Comparison of ENCODE assay signal across 31 cellular contexts in the genomic region with DNA sequence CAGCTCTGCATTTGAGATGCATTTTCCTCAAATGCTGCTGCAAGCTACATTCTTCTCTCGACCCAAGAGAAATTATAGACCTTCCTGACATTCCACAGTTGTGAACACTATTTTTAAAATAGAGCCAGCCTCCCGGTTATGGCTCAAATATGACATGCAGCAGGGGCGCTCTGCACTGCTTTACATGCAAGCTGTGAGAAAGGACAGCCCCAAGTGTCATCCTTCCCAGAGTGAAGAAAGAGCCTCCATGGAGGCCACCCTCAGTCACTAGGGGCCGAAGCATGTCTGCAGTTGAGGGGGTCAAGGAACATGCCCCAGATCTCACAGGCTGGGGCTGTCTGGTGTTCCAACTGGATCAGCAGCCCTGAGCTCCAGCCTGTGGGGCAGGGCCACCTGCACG.
DNase-seq lines count a peak whose midpoint lies in the region; ATAC-seq, FAIRE-seq and TF ChIP-seq lines count a peak whose summit lies in the region.
"Had no signal": no experiment of that assay in that cellular context is flagged by ENCODE, and none has a peak within 500 bp of the region (broad histone marks: within the 10 kb centered on the region; RNA-seq: fewer than 3 reads in every experiment).

No MANE protein-coding gene starts in this region.

- DNase-seq in AG08396 (ENCODE audit: low spot score) (peak; percentile 42), astrocyte (ENCODE audit: low read depth) (peak; percentile 76), sigmoid colon (peak; percentile 47), GOT3 (lab: John Stamatoyannopoulos, UW) (no peak), caudate nucleus (lab: John Stamatoyannopoulos, UW) (no peak)
- DNase-seq: activated CD4-positive, alpha-beta T cell treated with anti-CD3 and anti-CD28 coated beads, Interleukin-2, amount 50 U/mL, for 1 hour; anterior cingulate cortex; C1 segment of cervical spinal cord; cerebellar nuclear complex; effector CD4-positive, alpha-beta T cell; erythroblast; mesendoderm; MM.1S; NCI-H1417 treated with DMSO at 0.1 percent for 48 hours; NCI-H524 treated with DMSO at 0.1 percent for 48 hours; NK-92 treated with Interleukin-12 subunit alpha and Interleukin-12 subunit beta, amount 100 ng/mL, for 24 hours; SIG-M5; stimulated activated CD8-positive, alpha-beta memory T cell treated with anti-CD3 and anti-CD28 coated beads, Interleukin-4, amount 100 ng/mL, for 48 hours; SW 1271; T1000; upper lobe of right lung had no signal

- no peak overlapping the region for H3K9ac ChIP-seq in astrocyte (ENCODE audit: low read length)

- H3K27me3 ChIP-seq in astrocyte (ENCODE audit: insufficient read depth, low read length), result peaks cover 13% of the 10 kb centered on the region
- no peaks in the 10 kb centered on the region for H3K27me3 ChIP-seq in gastroesophageal sphincter
- H3K27me3 ChIP-seq in sigmoid colon, result no peaks in the 10 kb centered on the region
- H3K27me3 ChIP-seq: hepatocyte, pancreas, right lobe of liver, upper lobe of right lung had no signal

- H3K4me1 ChIP-seq in astrocyte (ENCODE audit: insufficient read depth, low read length) (peaks cover 38% of the 10 kb centered on the region), gastroesophageal sphincter (peaks cover 5 to 39% (median 33%) of the 10 kb centered on the region in 3 donors), sigmoid colon (peaks cover 0 to 40% (median 34%) of the 10 kb centered on the region in 4 donors)

- no peaks in the 10 kb centered on the region for H3K9me3 ChIP-seq in astrocyte (ENCODE audit: insufficient read depth, low read depth, low read length)
- no peaks in the 10 kb centered on the region for H3K9me3 ChIP-seq in gastroesophageal sphincter
- H3K9me3 ChIP-seq in sigmoid colon, result no peaks in the 10 kb centered on the region
- H3K9me3 ChIP-seq: pancreas, right lobe of liver, upper lobe of right lung had no signal

- peaks cover 12% of the 10 kb centered on the region for H3K9me3 Mint-ChIP-seq in astrocyte (ENCODE audit: unreplicated experiment)
- H3K9me3 Mint-ChIP-seq: activated naive CD4-positive, alpha-beta T cell treated with anti-CD3 and anti-CD28 coated beads, Interleukin-2, amount 50 U/mL, for 24 hours had no signal

- H3K27ac Mint-ChIP-seq in astrocyte (ENCODE audit: unreplicated experiment), result peak overlapping the region; percentile 49
- H3K27ac Mint-ChIP-seq: activated naive CD4-positive, alpha-beta T cell treated with anti-CD3 and anti-CD28 coated beads, Interleukin-2, amount 50 U/mL, for 24 hours; naive thymus-derived CD8-positive, alpha-beta T cell had no signal

- intact Hi-C loops in sigmoid colon (cut with DNase I), result loop anchor here (5.0 kb wide), 1 partner anchor 100 kb away; no protein-coding TSS in a partner anchor

- H3K4me2 ChIP-seq in astrocyte (ENCODE audit: low read length), result peak overlapping the region; percentile 69
- H3K4me2 ChIP-seq: hepatocyte had no signal

- TF ChIP-seq CTCF in astrocyte (IDR thresholded peaks at IDR 0.05; ENCODE audit: insufficient read depth, low read depth, low read length) (no peak), gastroesophageal sphincter (IDR thresholded peaks at IDR 0.05) (no peak), sigmoid colon (IDR thresholded peaks at IDR 0.05) (no peak)

- H3K36me3 ChIP-seq in astrocyte (ENCODE audit: insufficient read depth, low read length) (no peaks in the 10 kb centered on the region), gastroesophageal sphincter (no peaks in the 10 kb centered on the region), sigmoid colon (no peaks in the 10 kb centered on the region)
- H3K36me3 ChIP-seq: pancreas, right lobe of liver, upper lobe of right lung had no signal

- H3K27me3 Mint-ChIP-seq in astrocyte (ENCODE audit: low read depth, unreplicated experiment), result peaks cover 21% of the 10 kb centered on the region

- no peak overlapping the region for H3K4me3 Mint-ChIP-seq in astrocyte (ENCODE audit: unreplicated experiment)
- H3K4me3 Mint-ChIP-seq: activated naive CD4-positive, alpha-beta T cell treated with anti-CD3 and anti-CD28 coated beads, Interleukin-2, amount 50 U/mL, for 24 hours; naive thymus-derived CD8-positive, alpha-beta T cell had no signal

- WGBS in gastroesophageal sphincter (ENCODE audit: low coverage in 1 of 2), 2 donors, result 30% methylated on average over 2 of the region's 5 CpGs; no CpG with 5 or more reads in 1 of the 2 donors
- WGBS in sigmoid colon, 2 donors, result 76 to 86% methylated on average over 5 of the region's 5 CpGs

- FAIRE-seq in astrocyte (lab: Jason Lieb, UNC), result no peak
- FAIRE-seq: A204.1, frontal cortex, pancreas had no signal

- ATAC-seq in gastroesophageal sphincter, result no peak
- ATAC-seq in HG03097 (IDR thresholded peaks at IDR 0.05; ENCODE audit: low FRiP score, unreplicated experiment), result no peak
- no peak for ATAC-seq in GM18909 (IDR thresholded peaks at IDR 0.05; ENCODE audit: poor library complexity, unreplicated experiment)
- ATAC-seq: naive thymus-derived CD8-positive, alpha-beta T cell; upper lobe of right lung had no signal

- no peaks in the 10 kb centered on the region for H3K79me2 ChIP-seq in astrocyte (ENCODE audit: insufficient read depth, low read length)
- H3K79me2 ChIP-seq: hepatocyte had no signal

- peaks cover 24% of the 10 kb centered on the region for H3K4me1 Mint-ChIP-seq in astrocyte (ENCODE audit: low read depth, unreplicated experiment)
- H3K4me1 Mint-ChIP-seq: activated naive CD4-positive, alpha-beta T cell treated with anti-CD3 and anti-CD28 coated beads, Interleukin-2, amount 50 U/mL, for 24 hours had no signal

- H3K27ac ChIP-seq in astrocyte (ENCODE audit: low read depth, low read length) (peak overlapping the region; percentile 21), gastroesophageal sphincter (peak overlapping the region in 3 of 4 donors; percentile 55 to 70 (median 63)), sigmoid colon (peak overlapping the region in 3 of 4 donors; percentile 7 to 75 (median 56)), caudate nucleus (ENCODE audit: low read depth, low read length) (no peak overlapping the region)
- H3K27ac ChIP-seq: hepatocyte, upper lobe of right lung had no signal

- TF ChIP-seq POLR2A in gastroesophageal sphincter (IDR thresholded peaks at IDR 0.05), result no peak
- no peak for TF ChIP-seq POLR2A in sigmoid colon (IDR thresholded peaks at IDR 0.05)

- no peak overlapping the region for H2AFZ ChIP-seq in astrocyte (ENCODE audit: low read depth, low read length)
- H2AFZ ChIP-seq: hepatocyte had no signal

- no peaks in the 10 kb centered on the region for H4K20me1 ChIP-seq in astrocyte (ENCODE audit: insufficient read depth, low read length)

- no peaks in the 10 kb centered on the region for H3K36me3 Mint-ChIP-seq in astrocyte (ENCODE audit: low read depth, unreplicated experiment)
- H3K36me3 Mint-ChIP-seq: activated naive CD4-positive, alpha-beta T cell treated with anti-CD3 and anti-CD28 coated beads, Interleukin-2, amount 50 U/mL, for 24 hours had no signal

- H3K4me3 ChIP-seq in astrocyte (ENCODE audit: insufficient read depth, low read depth, low read length) (no peak overlapping the region), gastroesophageal sphincter (no peak overlapping the region), sigmoid colon (no peak overlapping the region)
- H3K4me3 ChIP-seq: hepatocyte, pancreas, right lobe of liver, upper lobe of right lung had no signal

- TF ChIP-seq EP300 in gastroesophageal sphincter (IDR thresholded peaks at IDR 0.05), result no peak
- no peak for TF ChIP-seq EP300 in sigmoid colon (IDR thresholded peaks at IDR 0.05)

Comparison
In these comparisons a context has a peak if more than half of its experiments do, and no peak if none do; other contexts are left out.
1. DNase-seq: peak in AG08396 (single experiment), astrocyte (single experiment) and sigmoid colon (single experiment); none in GOT3 (single experiment) and caudate nucleus (0 of 61).